ENCODE assay signal across 17 cellular contexts in genomic region chr13:80558074-80558473, GRCh38.
DNase-seq lines count a peak whose midpoint lies in the region; TF ChIP-seq lines count a peak whose summit lies in the region.
"Had no signal": no experiment of that assay in that cellular context is flagged by ENCODE, and none has a peak within 500 bp of the region (broad histone marks: within the 10 kb centered on the region; RNA-seq: fewer than 3 reads in every experiment).

No MANE protein-coding gene starts in this region.

- no peak overlapping the region for H2AFZ ChIP-seq in mesenchymal stem cell (ENCODE audit: low read depth, low read length)
- no peak overlapping the region for H2AFZ ChIP-seq in GM23248

- no peak overlapping the region for H3K4me3 ChIP-seq in epithelial cell of esophagus (ENCODE audit: low read length)
- peak overlapping the region in 1 of 2 experiments; percentile 39 for H3K4me3 ChIP-seq in mesenchymal stem cell (ENCODE audit: insufficient read depth in 1 of 2, low read depth in 1 of 2, low read length in 2 of 2)
- no peak overlapping the region for H3K4me3 ChIP-seq in skeletal muscle satellite cell (ENCODE audit: low read length)
- no peak overlapping the region for H3K4me3 ChIP-seq in GM23248
- H3K4me3 ChIP-seq: BLaER1, SK-N-MC had no signal

- no peak overlapping the region for H2BK5ac ChIP-seq in mesenchymal stem cell (ENCODE audit: low read depth, low read length, poor library complexity, severe bottlenecking)

- H3F3A ChIP-seq in GM23248 (ENCODE audit: insufficient read depth), result no peaks in the 10 kb centered on the region

- H3K9me3 ChIP-seq in mesenchymal stem cell (ENCODE audit: control insufficient read depth, low read length), result no peaks in the 10 kb centered on the region
- H3K9me3 ChIP-seq in skeletal muscle satellite cell (replicated peaks; ENCODE audit: low read length), result no peaks in the 10 kb centered on the region
- H3K9me3 ChIP-seq in GM23248 (ENCODE audit: low read depth), result no peaks in the 10 kb centered on the region

- 79% methylated on average over 2 of the region's 4 CpGs for WGBS in mesenchymal stem cell
- 40 to 43% methylated on average over 4 of the region's 4 CpGs for WGBS in GM23248 (ENCODE audit: low coverage in 1 of 2, low lambda C conversion rate in 2 of 2, missing lambda C conversion rate in 2 of 2), 2 experiments

- H3K79me2 ChIP-seq in GM23248 (ENCODE audit: insufficient read depth), result no peaks in the 10 kb centered on the region

- peak; percentile 6 for DNase-seq in HuH-7.5 (ENCODE audit: low spot score)
- DNase-seq in epithelial cell of esophagus (ENCODE audit: low read depth), result peak; percentile 7
- DNase-seq in mesenchymal stem cell, result peak; percentile 15
- DNase-seq in NCI-H1105 (lab: John Stamatoyannopoulos, UW), result no peak
- DNase-seq in stimulated activated CD4-positive, alpha-beta T cell treated with anti-CD3 and anti-CD28 coated beads, Interleukin-4, amount 100 ng/mL, for 4 hours, result no peak
- DNase-seq in NCI-H2081 treated with DMSO at 0.1 percent for 48 hours (lab: John Stamatoyannopoulos, UW), result no peak
- no peak for DNase-seq in GM23248
- DNase-seq: CD8-positive, alpha-beta memory T cell; DMS 273 treated with DMSO at 0.1 percent for 48 hours; HCEC 1CT; KBM-7; NCI-H1105 treated with DMSO at 0.1 percent for 48 hours; NCI-H187; NCI-H774 had no signal

- H3K9ac ChIP-seq in mesenchymal stem cell (ENCODE audit: low read length), result peak overlapping the region; percentile 58
- no peak overlapping the region for H3K9ac ChIP-seq in skeletal muscle satellite cell (ENCODE audit: low read depth, low read length)
- no peak overlapping the region for H3K9ac ChIP-seq in GM23248
- H3K9ac ChIP-seq: BLaER1 had no signal

- H2AK5ac ChIP-seq in mesenchymal stem cell (ENCODE audit: low read length, severe bottlenecking), result no peak overlapping the region

- no peak overlapping the region for H3K4ac ChIP-seq in mesenchymal stem cell (ENCODE audit: low read depth in 1 of 2, low read length in 2 of 2)

- H4K91ac ChIP-seq in mesenchymal stem cell (ENCODE audit: low read length), result no peak overlapping the region

- H4K8ac ChIP-seq in mesenchymal stem cell (ENCODE audit: low read length), result no peak overlapping the region

- H3K27ac ChIP-seq in mesenchymal stem cell (ENCODE audit: low read length, poor library complexity, severe bottlenecking) (no peak overlapping the region), GM23248 (no peak overlapping the region)
- H3K27ac ChIP-seq: BLaER1, SK-N-MC had no signal

- H3K4me1 ChIP-seq in mesenchymal stem cell (ENCODE audit: control insufficient read depth, insufficient read depth, low read depth, low read length) (peaks cover 2% of the 10 kb centered on the region), skeletal muscle satellite cell (ENCODE audit: control insufficient read depth, insufficient read depth, low read length) (peaks cover 7% of the 10 kb centered on the region), GM23248 (ENCODE audit: insufficient read depth) (no peaks in the 10 kb centered on the region)

- TF ChIP-seq CTCF in epithelial cell of esophagus (IDR thresholded peaks at IDR 0.05; ENCODE audit: insufficient read depth, low read depth, low read length, missing control alignments), result no peak

- H2BK15ac ChIP-seq in mesenchymal stem cell (ENCODE audit: low read depth, poor library complexity, severe bottlenecking), result no peak overlapping the region

- H4K20me1 ChIP-seq in GM23248 (ENCODE audit: insufficient read depth), result no peaks in the 10 kb centered on the region
- H4K20me1 ChIP-seq: BLaER1 had no signal

- no peaks in the 10 kb centered on the region for H3K36me3 ChIP-seq in mesenchymal stem cell (ENCODE audit: control insufficient read depth in 1 of 2, insufficient read depth in 2 of 2, low read depth in 1 of 2, low read length in 2 of 2)
- H3K36me3 ChIP-seq in skeletal muscle satellite cell (ENCODE audit: insufficient read depth, low read length), result no peaks in the 10 kb centered on the region
- H3K36me3 ChIP-seq in GM23248 (ENCODE audit: low read depth), result no peaks in the 10 kb centered on the region
- H3K36me3 ChIP-seq: BLaER1 had no signal

- no peak overlapping the region for H3K18ac ChIP-seq in mesenchymal stem cell (ENCODE audit: low read depth in 1 of 2, low read length in 2 of 2)

- no peaks in the 10 kb centered on the region for H3K27me3 ChIP-seq in mesenchymal stem cell (ENCODE audit: control insufficient read depth in 1 of 2, insufficient read depth in 1 of 2, low read length in 2 of 2)
- H3K27me3 ChIP-seq in skeletal muscle satellite cell (ENCODE audit: control insufficient read depth, insufficient read depth, low read length), result no peaks in the 10 kb centered on the region
- no peaks in the 10 kb centered on the region for H3K27me3 ChIP-seq in GM23248 (replicated peaks; ENCODE audit: insufficient read depth)
- H3K27me3 ChIP-seq: BLaER1 had no signal

- H3K23ac ChIP-seq in mesenchymal stem cell (ENCODE audit: low read length in 2 of 2), result no peak overlapping the region

- in situ Hi-C loops in GM23248 (cut with MboI), result no loop called here

- H2BK12ac ChIP-seq in mesenchymal stem cell (ENCODE audit: low read length in 2 of 2), result no peak overlapping the region

- H3K79me1 ChIP-seq in mesenchymal stem cell (replicated peaks; ENCODE audit: low read length, poor library complexity, severe bottlenecking), result no peaks in the 10 kb centered on the region

- no peaks in the 10 kb centered on the region for H3K9me2 ChIP-seq in GM23248 (ENCODE audit: insufficient read depth)

- H2BK120ac ChIP-seq in mesenchymal stem cell (ENCODE audit: low read depth, low read length), result no peak overlapping the region

- no peak overlapping the region for H3K4me2 ChIP-seq in mesenchymal stem cell (ENCODE audit: low read length, poor library complexity, severe bottlenecking)
- H3K4me2 ChIP-seq in skeletal muscle satellite cell (ENCODE audit: low read length), result peak overlapping the region; percentile 1
- no peak overlapping the region for H3K4me2 ChIP-seq in GM23248 (ENCODE audit: unreplicated experiment)
- H3K4me2 ChIP-seq: BLaER1 had no signal

- H3K14ac ChIP-seq in mesenchymal stem cell (ENCODE audit: low read length in 2 of 2), result no peak overlapping the region

Comparison
In these comparisons a context has a peak if more than half of its experiments do, and no peak if none do; other contexts are left out.
1. DNase-seq: peak in HuH-7.5 (single experiment), epithelial cell of esophagus (single experiment) and mesenchymal stem cell (single experiment); none in NCI-H1105 (single experiment), stimulated activated CD4-positive, alpha-beta T cell treated with anti-CD3 and anti-CD28 coated beads, Interleukin-4, amount 100 ng/mL, for 4 hours (0 of 2), NCI-H2081 treated with DMSO at 0.1 percent for 48 hours (single experiment) and GM23248 (single experiment).